Comparison of ENCODE assay signal across 8 cellular contexts in the genomic region with DNA sequence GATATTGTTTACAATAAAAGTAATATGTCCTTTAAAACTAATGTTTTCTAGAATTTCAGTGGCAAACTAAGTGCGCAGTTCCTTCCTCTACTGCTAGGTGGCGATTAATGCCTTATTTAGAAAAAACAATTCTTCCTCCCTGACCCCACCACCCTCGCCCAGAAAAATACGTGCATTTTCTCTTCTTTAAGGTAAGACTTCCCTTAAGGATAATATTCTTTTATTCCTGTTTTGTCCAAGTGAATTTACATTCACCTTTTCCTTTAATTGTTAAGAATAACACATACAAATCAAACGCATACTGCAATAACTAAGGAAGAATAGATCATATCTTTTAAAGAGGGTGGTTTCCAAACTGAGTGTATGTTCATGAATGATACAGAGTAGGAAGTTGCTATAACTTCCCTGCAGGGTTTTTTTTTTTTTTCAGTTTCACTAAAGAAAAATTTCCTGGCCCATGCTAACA. TPM values are rescaled to one million over a fixed set of nuclear protein-coding genes. Genes with fewer than 3 reads are reported as not detected.
DNase-seq lines count a peak whose midpoint lies in the region; ATAC-seq, FAIRE-seq and TF ChIP-seq lines count a peak whose summit lies in the region.

No MANE protein-coding gene starts in this region.

- H3K4me3 ChIP-seq in DND-41 (ENCODE audit: low read depth in 1 of 2, low read length in 2 of 2), result peak overlapping the region in 1 of 2 experiments; percentile 48; a peak in 2 of 4 replicates
- no peak overlapping the region for H3K4me3 ChIP-seq in adrenal gland

- no peaks in the 10 kb centered on the region for H3K36me3 Mint-ChIP-seq in stimulated activated effector memory CD8-positive, alpha-beta T cell treated with anti-CD3 and anti-CD28 coated beads, Interleukin-12 subunit alpha, Interleukin-12 subunit beta, amount 100 ng/mL, for 72 hours

- H3K4me1 ChIP-seq in DND-41 (ENCODE audit: insufficient read depth, low read length), result peaks cover 12% of the 10 kb centered on the region
- H3K4me1 ChIP-seq in adrenal gland (replicated peaks in 1 of 2), result no peaks in the 10 kb centered on the region

- peaks cover 7% of the 10 kb centered on the region for H3K4me1 Mint-ChIP-seq in stimulated activated effector memory CD8-positive, alpha-beta T cell treated with anti-CD3 and anti-CD28 coated beads, Interleukin-12 subunit alpha, Interleukin-12 subunit beta, amount 100 ng/mL, for 72 hours

- peak overlapping the region; percentile 35 for H3K9ac ChIP-seq in DND-41 (ENCODE audit: low read depth, low read length)

- H3K9me3 ChIP-seq in DND-41 (ENCODE audit: insufficient read depth, low read length, severe bottlenecking) (no peaks in the 10 kb centered on the region), adrenal gland (replicated peaks in 1 of 3) (no peaks in the 10 kb centered on the region)

- no peak for TF ChIP-seq POLR2A in adrenal gland (IDR thresholded peaks at IDR 0.05)

- H3K27ac Mint-ChIP-seq in stimulated activated effector memory CD8-positive, alpha-beta T cell treated with anti-CD3 and anti-CD28 coated beads, Interleukin-12 subunit alpha, Interleukin-12 subunit beta, amount 100 ng/mL, for 72 hours, result peak overlapping the region; percentile 68

- peak overlapping the region; percentile 36 for H3K4me3 Mint-ChIP-seq in stimulated activated effector memory CD8-positive, alpha-beta T cell treated with anti-CD3 and anti-CD28 coated beads, Interleukin-12 subunit alpha, Interleukin-12 subunit beta, amount 100 ng/mL, for 72 hours

- intact Hi-C loops in adrenal gland (cut with DNase I) (loop anchor here in 1 of 2 donors (5.0 kb wide), 1 partner anchor 370 kb away; no protein-coding TSS in a partner anchor), left cardiac atrium (cut with DNase I) (loop anchor here (5.0 to 10.0 kb wide), 3 partner anchors 238 to 370 kb away; no protein-coding TSS in a partner anchor)

- H3K27me3 ChIP-seq in DND-41 (ENCODE audit: insufficient read depth, low read length, poor library complexity) (no peaks in the 10 kb centered on the region), adrenal gland (no peaks in the 10 kb centered on the region)

- DNase-seq in DND-41, result peak; percentile 56
- peak; percentile 48 for DNase-seq in RWPE1 (ENCODE audit: low spot score)
- DNase-seq in adrenal gland, result peak in 3 of 7 donors; percentile 38 to 55 (median 40)
- DNase-seq in stimulated activated effector memory CD8-positive, alpha-beta T cell treated with anti-CD3 and anti-CD28 coated beads, Interleukin-12 subunit alpha, Interleukin-12 subunit beta, amount 100 ng/mL, for 72 hours (ENCODE audit: low spot score in 2 of 2), result peak in 1 of 2 donors; percentile 15
- DNase-seq in left cardiac atrium, result no peak

- H3K27ac ChIP-seq in DND-41 (ENCODE audit: low read length) (peak overlapping the region; percentile 77), RWPE1 (no peak overlapping the region), adrenal gland (no peak overlapping the region)

- peak overlapping the region; percentile 74 for H2AFZ ChIP-seq in DND-41 (ENCODE audit: low read depth, low read length)

- FAIRE-seq in islet of Langerhans (lab: Jason Lieb, UNC), result peak; percentile 96

- TF ChIP-seq CTCF in DND-41 (IDR thresholded peaks at IDR 0.05; ENCODE audit: borderline replicate concordance, extremely low read depth, low read length, poor library complexity, severe bottlenecking), result peak; percentile 95
- TF ChIP-seq CTCF in RWPE1 (conservative IDR thresholded peaks at IDR 0.05; ENCODE audit: low read depth), result peak; percentile 88
- peak; percentile 51 to 77 (median 66) for TF ChIP-seq CTCF in adrenal gland (IDR thresholded peaks at IDR 0.05)

- no peaks in the 10 kb centered on the region for H3K79me2 ChIP-seq in DND-41 (ENCODE audit: insufficient read depth, low read length)

- H3K9me3 Mint-ChIP-seq in stimulated activated effector memory CD8-positive, alpha-beta T cell treated with anti-CD3 and anti-CD28 coated beads, Interleukin-12 subunit alpha, Interleukin-12 subunit beta, amount 100 ng/mL, for 72 hours, result no peaks in the 10 kb centered on the region

- no peaks in the 10 kb centered on the region for H4K20me1 ChIP-seq in DND-41 (ENCODE audit: insufficient read depth, low read length)

- CTCF ChIA-PET in RWPE1 (lab: Yijun Ruan, JAX), result interaction anchor here (0.7 kb wide), 1 partner anchor 338 kb away, joined by 3 read pairs; no protein-coding TSS in a partner anchor

- H3K4me2 ChIP-seq in DND-41 (ENCODE audit: insufficient read depth, low read length), result peak overlapping the region; percentile 78

- peak; percentile 82 for ATAC-seq in DND-41 (ENCODE audit: insufficient read depth, low read depth)
- peak; percentile 70 for ATAC-seq in GM19438 (IDR thresholded peaks at IDR 0.05; ENCODE audit: low read depth, unreplicated experiment)
- peak; percentile 60 for ATAC-seq in HG03565 (IDR thresholded peaks at IDR 0.05; ENCODE audit: unreplicated experiment)
- ATAC-seq in stimulated activated effector memory CD8-positive, alpha-beta T cell treated with anti-CD3 and anti-CD28 coated beads, Interleukin-12 subunit alpha, Interleukin-12 subunit beta, amount 100 ng/mL, for 72 hours, result peak; percentile 86
- no peak for ATAC-seq in left cardiac atrium

- 12 to 16% (median 13%) methylated on average over 5 of the region's 5 CpGs for WGBS in adrenal gland, 4 donors

- POLR2A ChIA-PET in RWPE1 (lab: Yijun Ruan, JAX; ENCODE audit: low non-redundant PET), result no interaction called here

- H3K36me3 ChIP-seq in DND-41 (ENCODE audit: insufficient read depth, low read length) (no peaks in the 10 kb centered on the region), adrenal gland (replicated peaks in 1 of 2) (no peaks in the 10 kb centered on the region)

RNA-seq across cellular contexts. Expression of a gene that starts 17.0 kb away (rescaled TPM):
- total RNA-seq in adrenal gland (100 to 1,000 TPM in 7 of 8 donors, 10 to 100 TPM in 1; 92.4 to 153 (median 124) TPM), left cardiac atrium (100 to 1,000 TPM in 1 of 2 donors, 10 to 100 TPM in 1; 99.6 to 123 TPM)
- polyA plus RNA-seq in adrenal gland, result 100 to 1,000 TPM; 198 to 234 (median 232) TPM

RNA-seq across cellular contexts. Expression of a gene that starts 37.6 kb away (rescaled TPM):
- total RNA-seq in adrenal gland (100 to 1,000 TPM in 2 of 8 donors, 10 to 100 TPM in 6; 77.6 to 110 (median 87.4) TPM), left cardiac atrium (10 to 100 TPM; 53.3 to 64.2 TPM)
- polyA plus RNA-seq in adrenal gland, result 100 to 1,000 TPM in 1 of 3 donors, 10 to 100 TPM in 2; 45.2 to 105 (median 56.5) TPM

Comparison
In these comparisons a context has a peak if more than half of its experiments do, and no peak if none do; other contexts are left out.
1. ATAC-seq: peak in DND-41 (single experiment), GM19438 (single experiment), HG03565 (single experiment) and stimulated activated effector memory CD8-positive, alpha-beta T cell treated with anti-CD3 and anti-CD28 coated beads, Interleukin-12 subunit alpha, Interleukin-12 subunit beta, amount 100 ng/mL, for 72 hours (single experiment); none in left cardiac atrium (0 of 2).
2. Peak in every context shown above with its lines, with median percentiles within 50 percentile points of each other: CTCF ChIP-seq.